Comparison of ENCODE assay signal across 22 cellular contexts in genomic region chr16:47026947-47027346, GRCh38.
"Had no signal": no experiment of that assay in that cellular context is flagged by ENCODE, and none has a peak within 500 bp of the region (broad histone marks: within the 10 kb centered on the region; RNA-seq: fewer than 3 reads in every experiment).

No MANE protein-coding gene starts in this region.

- H3K36me3 ChIP-seq: brain microvascular endothelial cell had no signal

- H3K4me3 Mint-ChIP-seq: activated CD4-positive, alpha-beta memory T cell treated with anti-CD3 and anti-CD28 coated beads for 36 hours; activated CD4-positive, alpha-beta T cell treated with anti-CD3 and anti-CD28 coated beads, Interleukin-2, amount 10 ng/mL, durations not matched to agents 7 days and 5 days; activated T-cell treated with anti-CD3 and anti-CD28 coated beads, Interleukin-2, amount 50 U/mL, for 4 hours had no signal

- H3K4me2 ChIP-seq: PC-9 had no signal

- H2AFZ ChIP-seq: PC-9 had no signal

- H3K27me3 ChIP-seq: brain microvascular endothelial cell had no signal

- H3K4me3 ChIP-seq: PC-9, SK-N-MC had no signal

- H3K27ac Mint-ChIP-seq: activated CD4-positive, alpha-beta memory T cell treated with anti-CD3 and anti-CD28 coated beads for 36 hours; activated CD4-positive, alpha-beta T cell treated with anti-CD3 and anti-CD28 coated beads, Interleukin-2, amount 10 ng/mL, durations not matched to agents 7 days and 5 days; activated naive CD4-positive, alpha-beta T cell treated with anti-CD3 and anti-CD28 coated beads, Interleukin-2, amount 50 U/mL, for 72 hours had no signal

- H3K9me3 Mint-ChIP-seq: activated CD4-positive, alpha-beta memory T cell treated with anti-CD3 and anti-CD28 coated beads for 36 hours; activated CD4-positive, alpha-beta T cell treated with anti-CD3 and anti-CD28 coated beads, Interleukin-2, amount 10 ng/mL, durations not matched to agents 7 days and 5 days; activated naive CD4-positive, alpha-beta T cell treated with anti-CD3 and anti-CD28 coated beads, Interleukin-2, amount 50 U/mL, for 72 hours; activated T-cell treated with anti-CD3 and anti-CD28 coated beads, Interleukin-2, amount 50 U/mL, for 4 hours had no signal

- H3K36me3 Mint-ChIP-seq: activated CD4-positive, alpha-beta memory T cell treated with anti-CD3 and anti-CD28 coated beads for 36 hours; activated naive CD4-positive, alpha-beta T cell treated with anti-CD3 and anti-CD28 coated beads, Interleukin-2, amount 50 U/mL, for 72 hours had no signal

- H3K27ac ChIP-seq: brain microvascular endothelial cell, PC-9, SK-N-MC, VCaP had no signal

- ATAC-seq: activated naive CD4-positive, alpha-beta T cell treated with anti-CD3 and anti-CD28 coated beads, Interleukin-2, amount 50 U/mL, for 72 hours; activated T-cell treated with anti-CD3 and anti-CD28 coated beads, Interleukin-2, amount 50 U/mL, for 4 hours; Right ventricle myocardium inferior had no signal

- H3K4me1 Mint-ChIP-seq: activated CD4-positive, alpha-beta T cell treated with anti-CD3 and anti-CD28 coated beads, Interleukin-2, amount 10 ng/mL, durations not matched to agents 7 days and 5 days had no signal

- H3K27me3 Mint-ChIP-seq: activated CD4-positive, alpha-beta memory T cell treated with anti-CD3 and anti-CD28 coated beads for 36 hours; activated CD4-positive, alpha-beta T cell treated with anti-CD3 and anti-CD28 coated beads, Interleukin-2, amount 10 ng/mL, durations not matched to agents 7 days and 5 days had no signal

- DNase-seq: activated CD4-positive, alpha-beta memory T cell treated with anti-CD3 and anti-CD28 coated beads for 36 hours; activated CD4-positive, alpha-beta T cell treated with anti-CD3 and anti-CD28 coated beads, Interleukin-2, amount 10 ng/mL, durations not matched to agents 7 days and 5 days; activated CD4-positive, CD25-positive, alpha-beta regulatory T cell; activated CD8-positive, alpha-beta memory T cell treated with anti-CD3 and anti-CD28 coated beads for 24 hours; activated effector memory CD4-positive, alpha-beta T cell treated with anti-CD3 and anti-CD28 coated beads, Interleukin-2, amount 50 U/mL, for 16 hours; activated naive CD4-positive, alpha-beta T cell treated with Interleukin-2 at 50 U/mL for 16 hours; activated T-cell treated with anti-CD3 and anti-CD28 coated beads, Interleukin-2, amount 50 U/mL, for 4 hours; brain microvascular endothelial cell; caudate nucleus; KG1; MV-4-11; NCI-H1092 treated with DMSO at 0.1 percent for 48 hours; NCI-H1417 treated with DMSO at 0.1 percent for 48 hours; NCI-H1694 treated with DMSO at 0.1 percent for 48 hours; NCI-H2081; NCI-H69; PC-9; T-helper 1 cell had no signal
